Comparison of ENCODE assay signal across 9 cellular contexts in the genomic region with DNA sequence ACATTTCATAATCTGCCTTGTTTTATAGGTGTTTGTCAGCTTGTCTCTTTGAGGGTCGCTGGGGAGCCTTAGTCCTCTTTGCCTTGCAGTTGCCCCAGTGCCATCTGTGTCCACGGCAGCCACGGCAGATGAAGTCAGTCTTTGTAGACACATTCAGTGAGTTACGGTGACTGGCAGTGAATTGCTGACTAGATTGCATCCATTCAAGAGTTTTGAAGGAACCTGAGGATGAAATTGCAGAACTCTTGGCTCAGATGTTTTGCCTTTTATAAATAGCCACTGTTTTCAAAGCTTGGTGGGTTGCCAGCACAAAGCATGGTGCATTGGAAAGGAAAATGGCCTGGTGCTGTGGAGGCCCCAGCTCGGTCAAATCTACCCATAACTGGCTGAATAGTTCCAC.
DNase-seq lines count a peak whose midpoint lies in the region; ATAC-seq and TF ChIP-seq lines count a peak whose summit lies in the region.
"Had no signal": no experiment of that assay in that cellular context is flagged by ENCODE, and none has a peak within 500 bp of the region (broad histone marks: within the 10 kb centered on the region; RNA-seq: fewer than 3 reads in every experiment).

No MANE protein-coding gene starts in this region.

- H3K9me3 ChIP-seq in tibial artery = no peaks in the 10 kb centered on the region
- H3K9me3 ChIP-seq: left lung had no signal

- intact Hi-C loops in tibial artery (cut with DNase I; ENCODE audit: low total_unique reads) = loop anchor here (10.0 kb wide), 1 partner anchor 64 kb away; no protein-coding TSS in a partner anchor

- H3K36me3 ChIP-seq in tibial artery = peaks cover 0 to 5% (median 0%) of the 10 kb centered on the region in 3 donors

- in situ Hi-C loops in GM13977 (cut with MboI; ENCODE audit: low pct_unique_long_range_greater_than_20kb, low sequenced_read_pairs, unreplicated experiment) = loop anchor here (25.0 kb wide), 1 partner anchor 281 kb away; no protein-coding TSS in a partner anchor

- DNase-seq in NCI-H446 (lab: John Stamatoyannopoulos, UW) = peak; percentile 51 to 81
- DNase-seq in cardiac fibroblast (ENCODE audit: low read depth in 2 of 2) = peak; percentile 55 to 66
- DNase-seq in inferior parietal cortex (ENCODE audit: extremely low spot score) = peak; percentile 61
- peak; percentile 43 to 76 for DNase-seq in tibial artery
- DNase-seq in GM13977 (ENCODE audit: low spot score) = no peak
- no peak for DNase-seq in activated naive CD4-positive, alpha-beta T cell (lab: John Stamatoyannopoulos, UW)
- DNase-seq: cortex of kidney had no signal

- peak overlapping the region; percentile 25 to 29 for H3K27ac ChIP-seq in tibial artery

- no peaks in the 10 kb centered on the region for H3K27me3 ChIP-seq in tibial artery
- H3K27me3 ChIP-seq: left lung had no signal

- peaks cover 0 to 84% (median 52%) of the 10 kb centered on the region in 4 donors for H3K4me1 ChIP-seq in tibial artery

- no peak overlapping the region for H3K4me3 ChIP-seq in cardiac fibroblast (replicated peaks in 1 of 2; ENCODE audit: low read depth in 2 of 2, low read length in 2 of 2)
- H3K4me3 ChIP-seq in tibial artery = no peak overlapping the region
- H3K4me3 ChIP-seq: left lung had no signal

- TF ChIP-seq CTCF in cardiac fibroblast (IDR thresholded peaks at IDR 0.05; ENCODE audit: low read depth, low read length) = no peak
- TF ChIP-seq CTCF in tibial artery (IDR thresholded peaks at IDR 0.05) = no peak
- TF ChIP-seq CTCF in GM13977 (IDR thresholded peaks at IDR 0.05; ENCODE audit: extremely low read depth, insufficient read depth, missing control alignments) = no peak

- ATAC-seq in HG02870 (IDR thresholded peaks at IDR 0.05; ENCODE audit: unreplicated experiment) = no peak

Comparison
In these comparisons a context has a peak if more than half of its experiments do, and no peak if none do; other contexts are left out.
1. DNase-seq: peak in NCI-H446 (2 of 2), cardiac fibroblast (2 of 2), inferior parietal cortex (single experiment) and tibial artery (2 of 2); none in GM13977 (single experiment) and activated naive CD4-positive, alpha-beta T cell (0 of 4).